Comparison of ENCODE assay signal across 8 cellular contexts in the genomic region with DNA sequence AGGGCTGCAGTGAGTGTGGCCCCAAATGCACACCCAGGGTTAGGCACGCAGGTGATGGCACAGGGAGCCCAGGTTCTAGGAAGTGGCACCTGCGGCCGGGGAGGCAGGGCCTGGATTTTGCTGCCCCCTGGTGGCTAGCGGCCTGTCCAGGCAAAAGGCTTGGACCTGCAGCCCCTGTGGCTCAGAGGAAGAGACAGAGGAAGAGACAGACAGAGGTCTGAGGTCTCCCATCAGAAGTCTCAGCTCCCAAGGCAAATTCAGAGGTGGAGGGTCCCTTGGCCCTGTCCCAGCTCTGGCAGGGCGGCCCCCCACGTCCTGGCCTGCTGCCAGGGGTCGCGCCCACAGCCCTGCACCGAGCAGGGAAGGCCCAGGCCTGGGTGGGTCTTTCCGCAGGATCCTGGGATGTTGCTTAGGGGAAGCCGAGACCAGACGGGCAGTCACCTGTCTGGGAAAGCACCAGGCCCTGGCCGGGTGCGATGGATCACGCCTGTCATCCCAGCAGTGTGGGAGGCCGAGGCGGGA. TPM values are rescaled to one million over a fixed set of nuclear protein-coding genes. Genes with fewer than 3 reads are reported as not detected.
A peak's percentile ranks its signal among the peaks of the same experiment; 100 is the strongest.
DNase-seq lines count a peak whose midpoint lies in the region; ATAC-seq, FAIRE-seq and TF ChIP-seq lines count a peak whose summit lies in the region.

No MANE protein-coding gene starts in this region.

- peaks cover 27% of the 10 kb centered on the region for H3K4me1 ChIP-seq in endothelial cell of umbilical vein (ENCODE audit: control insufficient read depth, extremely low read depth, insufficient read depth, low read length)
- peaks cover 46% of the 10 kb centered on the region for H3K4me1 ChIP-seq in mononuclear cell (ENCODE audit: insufficient read depth, low read length)

- TF ChIP-seq POLR2A in endothelial cell of umbilical vein (IDR thresholded peaks at IDR 0.05; ENCODE audit: low read depth, low read length): no peak

- no peaks in the 10 kb centered on the region for H3K27me3 ChIP-seq in endothelial cell of umbilical vein (ENCODE audit: control insufficient read depth in 2 of 2, insufficient read depth in 2 of 2, low read length in 2 of 2)
- no peaks in the 10 kb centered on the region for H3K27me3 ChIP-seq in mononuclear cell (ENCODE audit: insufficient read depth, low read length)

- peak; percentile 83 for FAIRE-seq in endothelial cell of umbilical vein (lab: Jason Lieb, UNC)

- intact Hi-C loops in endothelial cell of umbilical vein (cut with micrococcal nuclease): loop anchor here (1.0 to 2.0 kb wide), 4 partner anchors 30 to 358 kb away; no protein-coding TSS in a partner anchor

- POLR2A ChIA-PET in endothelial cell of umbilical vein (lab: Charles Lee): interaction anchor here (0.6 to 1.0 kb wide), 4 partner anchors 21 to 664 kb away, joined by 3 read pairs; a partner anchor contains a TSS

- peak overlapping the region; percentile 25 for H3K4me2 ChIP-seq in endothelial cell of umbilical vein (ENCODE audit: insufficient read depth, low read length)

- TF ChIP-seq CTCF in GM12865 (IDR thresholded peaks at IDR 0.05; ENCODE audit: insufficient read depth, low read depth, low read length, missing control alignments) (peak; percentile 93), endothelial cell of umbilical vein (IDR thresholded peaks at IDR 0.05; ENCODE audit: extremely low read depth in 1 of 2, insufficient read depth in 1 of 2, low read depth in 1 of 2, low read length in 2 of 2) (peak; percentile 93 to 95)

- no peaks in the 10 kb centered on the region for H3K36me3 ChIP-seq in endothelial cell of umbilical vein (ENCODE audit: control insufficient read depth in 2 of 2, extremely low read depth in 1 of 2, insufficient read depth in 2 of 2, low read length in 2 of 2)

- dilution Hi-C loops in endothelial cell of umbilical vein (cut with MboI; ENCODE audit: extremely low pct_ligation_motif_present, low sequenced_read_pairs): no loop called here

- CTCF ChIA-PET in endothelial cell of umbilical vein (lab: Charles Lee): interaction anchor here (0.6 to 2.5 kb wide), 16 partner anchors 14 to 353 kb away, joined by 3 to 18 read pairs (median 4); a partner anchor contains a TSS

- no TSS peak for BruUV-seq in endothelial cell of umbilical vein (replicated peaks; lab: Mats Ljungman, UMichigan)

- ATAC-seq in HG03045 (IDR thresholded peaks at IDR 0.05; ENCODE audit: unreplicated experiment) (peak; percentile 15), HG02870 (IDR thresholded peaks at IDR 0.05; ENCODE audit: unreplicated experiment) (no peak)

- H4K20me1 ChIP-seq in endothelial cell of umbilical vein (replicated peaks; ENCODE audit: control insufficient read depth, extremely low read depth, insufficient read depth, low read length): no peaks in the 10 kb centered on the region

- H3K4me3 ChIP-seq in GM12865 (ENCODE audit: low read depth, low read length): peak overlapping the region; percentile 81
- no peak overlapping the region for H3K4me3 ChIP-seq in endothelial cell of umbilical vein (replicated peaks in 1 of 3; ENCODE audit: insufficient read depth in 1 of 3, low read depth in 1 of 3, low read length in 3 of 3)
- peak overlapping the region; percentile 76 for H3K4me3 ChIP-seq in mononuclear cell (ENCODE audit: low read length)

- H3K9me1 ChIP-seq in endothelial cell of umbilical vein (replicated peaks; ENCODE audit: control insufficient read depth, extremely low read depth, insufficient read depth, low read length): no peaks in the 10 kb centered on the region

- peak overlapping the region; percentile 6 for H2AFZ ChIP-seq in endothelial cell of umbilical vein (ENCODE audit: low read depth, low read length)

- DNase-seq in GM12865 (ENCODE audit: low read depth): peak; percentile 92
- peak; percentile 25 for DNase-seq in NCI-H82 treated with DMSO at 0.1 percent for 48 hours (lab: John Stamatoyannopoulos, UW; ENCODE audit: unreplicated experiment)
- DNase-seq in activated T-cell treated with anti-CD3 and anti-CD28 coated beads for 1 hour (ENCODE audit: low read depth): peak; percentile 81
- peak; percentile 58 for DNase-seq in endothelial cell of umbilical vein (ENCODE audit: low read depth, low spot score)
- peak; percentile 78 for DNase-seq in stimulated activated CD8-positive, alpha-beta memory T cell treated with anti-CD3 and anti-CD28 coated beads, Interleukin-4, amount 100 ng/mL, for 24 hours (ENCODE audit: low read depth)

- H3K9me3 ChIP-seq in endothelial cell of umbilical vein (replicated peaks; ENCODE audit: control insufficient read depth, insufficient read depth, low read length): no peaks in the 10 kb centered on the region
- no peaks in the 10 kb centered on the region for H3K9me3 ChIP-seq in mononuclear cell (ENCODE audit: low read depth, low read length)

- peak overlapping the region; percentile 87 for H3K27ac ChIP-seq in endothelial cell of umbilical vein (ENCODE audit: insufficient read depth, low read depth, low read length)

- H3K9ac ChIP-seq in endothelial cell of umbilical vein (replicated peaks; ENCODE audit: extremely low read depth, insufficient read depth, low read length): no peak overlapping the region

- H3K79me2 ChIP-seq in endothelial cell of umbilical vein (ENCODE audit: control insufficient read depth, insufficient read depth, low read length): no peaks in the 10 kb centered on the region

TF ChIP-seq in endothelial cell of umbilical vein, 7 proteins besides CTCF, POLR2A, EP300 and RAD21:
- TF ChIP-seq POLR2AphosphoS5 (IDR thresholded peaks at IDR 0.05; ENCODE audit: insufficient read depth, low read depth, low read length) (peak; percentile 21), FOS (IDR thresholded peaks at IDR 0.05; ENCODE audit: borderline replicate concordance, insufficient read depth, low read length) (no peak), MYC (IDR thresholded peaks at IDR 0.05; ENCODE audit: low read depth, low read length) (no peak)

RNA-seq across cellular contexts. Expression of a gene that starts 8.0 kb away (rescaled TPM):
- total RNA-seq in endothelial cell of umbilical vein (36.4 and 40.9 TPM in 2 replicates), mononuclear cell (127 TPM)
- polyA plus RNA-seq in endothelial cell of umbilical vein: 49.4 and 62.5 TPM in 2 replicates
- polyA plus RNA-seq in endothelial cell of umbilical vein (2011; cell fraction: cytosol; rRNA removed): 20.4 and 32.8 TPM in 2 replicates
- polyA plus RNA-seq in endothelial cell of umbilical vein (2011; cell fraction: nucleus; rRNA removed): 175 and 223 TPM in 2 replicates
- polyA plus RNA-seq in endothelial cell of umbilical vein (2012): 21.7 and 22.2 TPM in 2 replicates
- 15.9 and 22.0 TPM in 2 replicates for polyA minus RNA-seq in endothelial cell of umbilical vein
- polyA minus RNA-seq in endothelial cell of umbilical vein (2011; cell fraction: cytosol; rRNA and poly(A)+ RNA removed): not detected
- 24.5 and 44.3 TPM in 2 replicates for polyA minus RNA-seq in endothelial cell of umbilical vein (2011; cell fraction: nucleus; rRNA and poly(A)+ RNA removed)

RNA-seq across cellular contexts. Expression of a gene that starts 18.1 kb away (rescaled TPM):
- total RNA-seq in endothelial cell of umbilical vein (not detected in 2 replicates), mononuclear cell (not detected)
- 0.07 TPM in 1 of 2 replicates, not detected in the other for polyA plus RNA-seq in endothelial cell of umbilical vein
- 0.04 TPM in 1 of 2 replicates, not detected in the other for polyA plus RNA-seq in endothelial cell of umbilical vein (2011; cell fraction: cytosol; rRNA removed)
- 0.16 and 0.21 TPM in 2 replicates for polyA plus RNA-seq in endothelial cell of umbilical vein (2011; cell fraction: nucleus; rRNA removed)
- polyA plus RNA-seq in endothelial cell of umbilical vein (2012): not detected in 2 replicates
- not detected in 2 replicates for polyA minus RNA-seq in endothelial cell of umbilical vein
- not detected for polyA minus RNA-seq in endothelial cell of umbilical vein (2011; cell fraction: cytosol; rRNA and poly(A)+ RNA removed)
- not detected in 2 replicates for polyA minus RNA-seq in endothelial cell of umbilical vein (2011; cell fraction: nucleus; rRNA and poly(A)+ RNA removed)

RNA-seq across cellular contexts. Expression of a gene that starts 21.7 kb away (rescaled TPM):
- total RNA-seq in endothelial cell of umbilical vein (34.0 and 34.7 TPM in 2 replicates), mononuclear cell (33.5 TPM)
- 19.8 and 22.1 TPM in 2 replicates for polyA plus RNA-seq in endothelial cell of umbilical vein
- polyA plus RNA-seq in endothelial cell of umbilical vein (2011; cell fraction: cytosol; rRNA removed): 10.8 and 14.2 TPM in 2 replicates
- polyA plus RNA-seq in endothelial cell of umbilical vein (2011; cell fraction: nucleus; rRNA removed): 98.6 and 107 TPM in 2 replicates
- polyA plus RNA-seq in endothelial cell of umbilical vein (2012): 12.5 and 15.3 TPM in 2 replicates
- 25.1 and 27.6 TPM in 2 replicates for polyA minus RNA-seq in endothelial cell of umbilical vein
- 21.4 TPM for polyA minus RNA-seq in endothelial cell of umbilical vein (2011; cell fraction: cytosol; rRNA and poly(A)+ RNA removed)
- 46.9 and 75.5 TPM in 2 replicates for polyA minus RNA-seq in endothelial cell of umbilical vein (2011; cell fraction: nucleus; rRNA and poly(A)+ RNA removed)

RNA-seq across cellular contexts. Expression of a gene that starts 38.4 kb away (rescaled TPM):
- total RNA-seq in endothelial cell of umbilical vein (55.8 and 56.8 TPM in 2 replicates), mononuclear cell (4.2 TPM)
- polyA plus RNA-seq in endothelial cell of umbilical vein: 29.6 and 39.3 TPM in 2 replicates
- polyA plus RNA-seq in endothelial cell of umbilical vein (2011; cell fraction: cytosol; rRNA removed): 28.5 and 33.2 TPM in 2 replicates
- polyA plus RNA-seq in endothelial cell of umbilical vein (2011; cell fraction: nucleus; rRNA removed): 32.5 and 39.1 TPM in 2 replicates
- polyA plus RNA-seq in endothelial cell of umbilical vein (2012): 40.0 and 43.3 TPM in 2 replicates
- polyA minus RNA-seq in endothelial cell of umbilical vein: 15.0 and 18.6 TPM in 2 replicates
- polyA minus RNA-seq in endothelial cell of umbilical vein (2011; cell fraction: cytosol; rRNA and poly(A)+ RNA removed): 5.0 TPM
- polyA minus RNA-seq in endothelial cell of umbilical vein (2011; cell fraction: nucleus; rRNA and poly(A)+ RNA removed): 6.7 and 8.4 TPM in 2 replicates

Comparison
In these comparisons a context has a peak if more than half of its experiments do, and no peak if none do; other contexts are left out.
1. DNase-seq: peak in every context shown above with its lines; median percentile 92 in GM12865; 81 in activated T-cell treated with anti-CD3 and anti-CD28 coated beads for 1 hour; 78 in stimulated activated CD8-positive, alpha-beta memory T cell treated with anti-CD3 and anti-CD28 coated beads, Interleukin-4, amount 100 ng/mL, for 24 hours; 58 in endothelial cell of umbilical vein; 25 in NCI-H82 treated with DMSO at 0.1 percent for 48 hours.
2. H3K4me3 ChIP-seq: peak in GM12865 (single experiment) and mononuclear cell (single experiment); none in endothelial cell of umbilical vein (0 of 3).